Comparison of ENCODE assay signal across 23 cellular contexts in the genomic region with DNA sequence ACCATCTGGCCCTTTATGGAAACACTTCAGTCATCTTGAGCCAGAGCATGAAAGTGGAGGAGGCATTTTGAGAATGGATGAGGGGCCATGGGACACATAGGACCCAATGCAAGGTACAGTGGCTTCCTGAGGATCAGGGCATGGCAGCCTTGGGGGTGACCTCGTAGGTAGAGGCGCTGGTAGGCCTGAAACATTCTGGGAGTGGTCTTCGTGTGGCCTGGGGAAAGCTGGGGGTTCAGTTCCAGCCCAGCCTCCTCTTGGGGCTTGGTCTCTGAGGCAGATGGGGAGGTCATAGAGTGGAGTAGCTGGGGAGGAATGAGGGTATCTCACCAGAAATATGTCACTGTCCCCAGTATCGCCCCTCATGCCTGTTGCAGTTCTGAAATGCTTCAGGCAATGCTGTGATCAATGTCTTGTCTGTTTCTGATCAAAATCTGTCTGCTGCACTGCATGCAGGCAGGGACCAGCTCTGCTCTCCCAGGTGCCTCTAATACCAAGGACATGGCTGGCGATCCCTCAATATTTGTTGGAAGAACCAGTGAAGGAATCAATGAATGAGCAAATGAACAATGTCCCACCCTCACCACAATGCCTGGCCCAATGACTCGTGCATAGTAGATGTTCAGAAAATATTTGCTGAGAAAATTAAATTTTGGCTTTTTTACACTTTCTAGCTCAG.
DNase-seq lines count a peak whose midpoint lies in the region; ATAC-seq and TF ChIP-seq lines count a peak whose summit lies in the region.
"Had no signal": no experiment of that assay in that cellular context is flagged by ENCODE, and none has a peak within 500 bp of the region (broad histone marks: within the 10 kb centered on the region; RNA-seq: fewer than 3 reads in every experiment).

No MANE protein-coding gene starts in this region.

- H3K4me1 Mint-ChIP-seq in activated CD4-positive, alpha-beta memory T cell treated with anti-CD3 and anti-CD28 coated beads, Interleukin-2, amount 10 ng/mL, durations not matched to agents 7 days and 5 days: no peaks in the 10 kb centered on the region
- H3K4me1 Mint-ChIP-seq: activated CD4-positive, alpha-beta T cell treated with anti-CD3 and anti-CD28 coated beads, Interleukin-2, amount 10 ng/mL, durations not matched to agents 24 days and 14 days; immature natural killer cell had no signal

- POLR2A ChIA-PET in activated CD4-positive, alpha-beta memory T cell treated with anti-CD3 and anti-CD28 coated beads, Interleukin-2, amount 10 ng/mL, durations not matched to agents 7 days and 5 days (lab: Charles Lee): no interaction called here

- H3K27ac Mint-ChIP-seq in activated CD4-positive, alpha-beta memory T cell treated with anti-CD3 and anti-CD28 coated beads, Interleukin-2, amount 10 ng/mL, durations not matched to agents 7 days and 5 days: no peak overlapping the region
- H3K27ac Mint-ChIP-seq: activated CD4-positive, alpha-beta T cell treated with anti-CD3 and anti-CD28 coated beads, Interleukin-2, amount 10 ng/mL, durations not matched to agents 24 days and 14 days; brain; immature natural killer cell had no signal

- no peak for TF ChIP-seq CTCF in RWPE2 (IDR thresholded peaks at IDR 0.05; ENCODE audit: poor library complexity, severe bottlenecking)

- no peaks in the 10 kb centered on the region for H3K27me3 ChIP-seq in RWPE2 (ENCODE audit: insufficient read depth, poor library complexity, severe bottlenecking)
- H3K27me3 ChIP-seq: BE2C, tibial artery had no signal

- no peaks in the 10 kb centered on the region for H3K9me3 ChIP-seq in RWPE2 (ENCODE audit: severe bottlenecking)
- H3K9me3 ChIP-seq: BE2C, tibial artery had no signal

- H3K36me3 Mint-ChIP-seq in activated CD4-positive, alpha-beta memory T cell treated with anti-CD3 and anti-CD28 coated beads, Interleukin-2, amount 10 ng/mL, durations not matched to agents 7 days and 5 days (ENCODE audit: low read depth): no peaks in the 10 kb centered on the region
- H3K36me3 Mint-ChIP-seq: brain, immature natural killer cell had no signal

- no peak overlapping the region for H3K4me3 Mint-ChIP-seq in activated CD4-positive, alpha-beta memory T cell treated with anti-CD3 and anti-CD28 coated beads, Interleukin-2, amount 10 ng/mL, durations not matched to agents 7 days and 5 days
- H3K4me3 Mint-ChIP-seq: activated CD4-positive, alpha-beta T cell treated with anti-CD3 and anti-CD28 coated beads, Interleukin-2, amount 10 ng/mL, durations not matched to agents 24 days and 14 days; brain; dendritic cell treated with granulocyte-macrophage colony-stimulating factor and Interleukin-4, amounts not matched to agents 40 ng/mL and 50 ng/mL, for 4 days; immature natural killer cell had no signal

- peaks cover 6% of the 10 kb centered on the region for H3K4me1 ChIP-seq in RWPE2 (ENCODE audit: insufficient read depth, poor library complexity, severe bottlenecking)
- H3K4me1 ChIP-seq: BE2C had no signal

- H3K9me3 Mint-ChIP-seq in activated CD4-positive, alpha-beta memory T cell treated with anti-CD3 and anti-CD28 coated beads, Interleukin-2, amount 10 ng/mL, durations not matched to agents 7 days and 5 days: no peaks in the 10 kb centered on the region
- H3K9me3 Mint-ChIP-seq: activated CD4-positive, alpha-beta T cell treated with anti-CD3 and anti-CD28 coated beads, Interleukin-2, amount 10 ng/mL, durations not matched to agents 24 days and 14 days; dendritic cell treated with granulocyte-macrophage colony-stimulating factor and Interleukin-4, amounts not matched to agents 40 ng/mL and 50 ng/mL, for 4 days; immature natural killer cell had no signal

- CTCF ChIA-PET in activated CD4-positive, alpha-beta memory T cell treated with anti-CD3 and anti-CD28 coated beads, Interleukin-2, amount 10 ng/mL, durations not matched to agents 7 days and 5 days (lab: Charles Lee): interaction anchor here (1.6 kb wide), 1 partner anchor 8 kb away, joined by 5 read pairs; no protein-coding TSS in a partner anchor

- peaks cover 1% of the 10 kb centered on the region; the same call in 1 of the 2 replicates for H3K36me3 ChIP-seq in RWPE2 (ENCODE audit: low read depth)

- H3K27me3 Mint-ChIP-seq in activated CD4-positive, alpha-beta memory T cell treated with anti-CD3 and anti-CD28 coated beads, Interleukin-2, amount 10 ng/mL, durations not matched to agents 7 days and 5 days: peaks cover 2% of the 10 kb centered on the region

- H3K4me3 ChIP-seq in RWPE2 (ENCODE audit: severe bottlenecking): no peak overlapping the region
- H3K4me3 ChIP-seq: GM12878, tibial artery had no signal

- DNase-seq in activated CD8-positive, alpha-beta memory T cell treated with anti-CD3 and anti-CD28 coated beads for 24 hours: peak; percentile 42
- DNase-seq in activated CD8-positive, alpha-beta memory T cell treated with anti-CD3 and anti-CD28 coated beads, Interleukin-2, amount 50 U/mL, for 4 hours: no peak
- DNase-seq in RWPE2 (ENCODE audit: low spot score): peak; percentile 15
- peak; percentile 4 for DNase-seq in iPS-NIHi7 (ENCODE audit: extremely low spot score)
- peak; percentile 17 for DNase-seq in stimulated activated CD8-positive, alpha-beta memory T cell treated with anti-CD3 and anti-CD28 coated beads, Interleukin-4, amount 100 ng/mL, for 48 hours
- DNase-seq in substantia nigra (lab: John Stamatoyannopoulos, UW): no peak
- no peak for DNase-seq in central memory CD4-positive, alpha-beta T cell
- DNase-seq in activated CD4-positive, alpha-beta memory T cell treated with anti-CD3 and anti-CD28 coated beads, Interleukin-2, amount 10 ng/mL, durations not matched to agents 7 days and 5 days: no peak
- DNase-seq: activated CD4-positive, alpha-beta T cell treated with anti-CD3 and anti-CD28 coated beads, Interleukin-2, amount 10 ng/mL, durations not matched to agents 24 days and 14 days; activated gamma-delta T cell; BE2C; DMS79; immature natural killer cell; NCI-H1092 treated with DMSO at 0.1 percent for 48 hours; NCI-H2029 treated with DMSO at 0.1 percent for 48 hours; nucleus accumbens; small intestine; stimulated activated CD4-positive, alpha-beta T cell treated with anti-CD3 and anti-CD28 coated beads, Interleukin-2, amount 100 ng/mL, for 48 hours; stimulated activated naive CD4-positive, alpha-beta T cell treated with Interleukin-2 at 50 U/mL for 16 hours had no signal

- H3K27ac ChIP-seq in RWPE2 (ENCODE audit: poor library complexity, severe bottlenecking) (no peak overlapping the region), substantia nigra (ENCODE audit: low read depth, low read length, poor library complexity, severe bottlenecking) (no peak overlapping the region)
- H3K27ac ChIP-seq: tibial artery had no signal

- no peak for ATAC-seq in RWPE2 (ENCODE audit: low read depth)
- ATAC-seq: GM12878 had no signal

Comparison
In these comparisons a context has a peak if more than half of its experiments do, and no peak if none do; other contexts are left out.
1. DNase-seq: peak in activated CD8-positive, alpha-beta memory T cell treated with anti-CD3 and anti-CD28 coated beads for 24 hours (single experiment), RWPE2 (single experiment), iPS-NIHi7 (single experiment) and stimulated activated CD8-positive, alpha-beta memory T cell treated with anti-CD3 and anti-CD28 coated beads, Interleukin-4, amount 100 ng/mL, for 48 hours (single experiment); none in activated CD8-positive, alpha-beta memory T cell treated with anti-CD3 and anti-CD28 coated beads, Interleukin-2, amount 50 U/mL, for 4 hours (single experiment), substantia nigra (0 of 49), central memory CD4-positive, alpha-beta T cell (single experiment) and activated CD4-positive, alpha-beta memory T cell treated with anti-CD3 and anti-CD28 coated beads, Interleukin-2, amount 10 ng/mL, durations not matched to agents 7 days and 5 days (single experiment).